1 cellular context compared by ENCODE assay signal in the genomic region with DNA sequence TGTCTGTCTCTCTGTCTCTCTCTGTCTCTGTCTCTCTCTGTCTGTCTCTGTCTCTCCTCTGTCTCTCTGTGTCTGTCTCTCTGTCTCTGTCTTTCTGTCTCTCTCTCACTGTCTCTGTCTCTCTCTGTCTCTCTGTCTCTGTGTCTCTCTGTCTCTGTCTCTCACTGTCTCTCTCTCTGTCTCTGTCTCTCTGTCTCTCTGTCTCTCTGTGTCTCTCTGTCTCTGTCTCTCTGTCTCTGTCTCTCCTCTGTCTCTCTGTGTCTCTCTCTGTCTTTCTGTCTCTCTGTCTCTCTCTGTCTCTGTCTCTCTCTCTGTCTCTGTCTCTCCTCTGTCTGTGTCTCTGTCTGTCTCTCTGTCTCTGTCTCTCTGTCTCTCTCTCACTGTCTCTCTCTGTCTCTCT.
TF ChIP-seq lines count a peak whose summit lies in the region.

No MANE protein-coding gene starts in this region.

TF ChIP-seq in SK-N-SH, 30 proteins besides CTCF, POLR2A, EP300 and RAD21 (continued from another document):
- TF ChIP-seq SIN3A (IDR thresholded peaks at IDR 0.05; ENCODE audit: borderline replicate concordance, low read depth, low read length) (no peak), FOXM1 (IDR thresholded peaks at IDR 0.05; ENCODE audit: low read depth) (no peak), FOSL2 (IDR thresholded peaks at IDR 0.05; ENCODE audit: borderline replicate concordance, low read depth) (no peak), MXI1 (IDR thresholded peaks at IDR 0.05; ENCODE audit: low read depth, low read length) (no peak)
